Comparison of ENCODE assay signal across 4 cellular contexts in the genomic region with DNA sequence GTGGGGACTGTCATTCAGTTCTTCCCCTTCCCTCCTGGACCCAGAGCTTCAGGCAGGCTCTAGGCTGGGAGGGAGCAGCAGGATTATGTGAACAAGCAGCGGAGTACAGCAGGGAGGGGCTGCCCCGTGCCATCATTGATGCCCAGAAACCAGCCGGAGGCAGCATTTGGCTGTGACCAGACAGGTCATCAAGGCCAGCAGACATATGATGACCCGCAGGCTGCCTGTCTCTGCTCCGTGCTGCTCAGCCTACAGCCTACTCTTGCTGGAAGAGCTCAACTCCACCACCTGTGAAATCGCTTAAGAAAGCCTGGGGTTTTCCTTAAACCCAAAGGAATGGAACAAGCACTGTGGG.
DNase-seq lines count a peak whose midpoint lies in the region; ATAC-seq and TF ChIP-seq lines count a peak whose summit lies in the region.
"Had no signal": no experiment of that assay in that cellular context is flagged by ENCODE, and none has a peak within 500 bp of the region (broad histone marks: within the 10 kb centered on the region; RNA-seq: fewer than 3 reads in every experiment).

No MANE protein-coding gene starts in this region.

- H3K9me3 ChIP-seq in DND-41 (ENCODE audit: insufficient read depth, low read length, severe bottlenecking): no peaks in the 10 kb centered on the region

- H3K36me3 ChIP-seq in DND-41 (ENCODE audit: insufficient read depth, low read length): peaks cover 67% of the 10 kb centered on the region

- TF ChIP-seq CTCF in DND-41 (IDR thresholded peaks at IDR 0.05; ENCODE audit: borderline replicate concordance, extremely low read depth, low read length, poor library complexity, severe bottlenecking): no peak

- H3K4me1 ChIP-seq in DND-41 (ENCODE audit: insufficient read depth, low read length): peaks cover 53% of the 10 kb centered on the region

- peaks cover 72% of the 10 kb centered on the region for H4K20me1 ChIP-seq in DND-41 (ENCODE audit: insufficient read depth, low read length)

- DNase-seq in DND-41 (no peak), NCI-H1930 (lab: John Stamatoyannopoulos, UW) (no peak)
- DNase-seq: NCI-H524 had no signal

- no peak overlapping the region for H3K9ac ChIP-seq in DND-41 (ENCODE audit: low read depth, low read length)

- peak overlapping the region; percentile 42 for H3K4me2 ChIP-seq in DND-41 (ENCODE audit: insufficient read depth, low read length)

- H2AFZ ChIP-seq in DND-41 (ENCODE audit: low read depth, low read length): no peak overlapping the region

- no peak overlapping the region for H3K4me3 ChIP-seq in DND-41 (ENCODE audit: low read depth in 1 of 2, low read length in 2 of 2)

- ATAC-seq in DND-41 (ENCODE audit: insufficient read depth, low read depth): no peak
- ATAC-seq: HCT116 had no signal

- peaks cover 68% of the 10 kb centered on the region for H3K79me2 ChIP-seq in DND-41 (ENCODE audit: insufficient read depth, low read length)

- H3K27me3 ChIP-seq in DND-41 (ENCODE audit: insufficient read depth, low read length, poor library complexity): no peaks in the 10 kb centered on the region

- H3K27ac ChIP-seq in DND-41 (ENCODE audit: low read length): no peak overlapping the region
